Comparison of ENCODE assay signal across 8 cellular contexts in the genomic region with DNA sequence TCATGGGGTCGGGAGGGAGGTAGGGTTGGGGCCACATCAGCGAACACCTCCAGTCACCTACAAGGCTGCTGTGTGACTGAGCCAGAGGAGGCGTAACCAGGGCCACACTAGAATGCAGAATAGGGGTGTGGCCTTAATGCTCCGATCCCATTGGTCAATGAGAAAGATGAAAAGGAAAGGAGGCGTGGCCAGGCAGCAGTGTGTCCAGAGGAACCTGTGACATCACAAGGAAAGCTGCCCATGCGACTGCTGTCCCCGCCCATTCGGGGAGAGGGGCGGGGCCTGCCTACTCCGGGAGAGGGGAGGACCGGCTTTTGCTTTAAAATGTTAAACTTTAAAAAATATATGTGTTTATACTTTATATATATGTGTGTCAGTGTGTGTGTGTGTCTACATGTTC.
DNase-seq lines count a peak whose midpoint lies in the region; TF ChIP-seq lines count a peak whose summit lies in the region.
"Not testable (repeated sequence)": the region's sequence is repeated elsewhere in the genome, so short reads cannot be mapped to it uniquely, and the experiment has no call there.

No MANE protein-coding gene starts in this region.

- H3K4me3 ChIP-seq in Caco-2 (ENCODE audit: low read depth, low read length); GM23248; Karpas-422 (ENCODE audit: low read length); fibroblast of villous mesenchyme (ENCODE audit: low read depth, low read length); trophoblast cell (ENCODE audit: low read depth, low read length): not testable (repeated sequence)

- not testable (repeated sequence) for H3F3A ChIP-seq in GM23248 (ENCODE audit: insufficient read depth)

- H4K8ac ChIP-seq in trophoblast cell (ENCODE audit: low read depth, low read length) = not testable (repeated sequence)

- WGBS in GM23248 (ENCODE audit: low coverage in 1 of 2, low lambda C conversion rate in 2 of 2, missing lambda C conversion rate in 2 of 2), 2 experiments = 91 to 94% methylated on average over 11 of the region's 11 CpGs
- WGBS in trophoblast cell (ENCODE audit: extremely low coverage, insufficient coverage, insufficient read length) = no CpG with 5 or more reads among the region's 11 CpGs

- not testable (repeated sequence) for H3K9me3 ChIP-seq in Caco-2; GM23248 (ENCODE audit: low read depth); Karpas-422 (ENCODE audit: low read length); trophoblast cell (ENCODE audit: insufficient read depth, low read depth, low read length)

- H3K27ac Mint-ChIP-seq in Caco-2 (ENCODE audit: unreplicated experiment) = not testable (repeated sequence)

- H2BK12ac ChIP-seq in trophoblast cell (ENCODE audit: low read length) = not testable (repeated sequence)

- H3K36me3 ChIP-seq in Caco-2 (ENCODE audit: control insufficient read depth, insufficient read depth, low read length); GM23248 (ENCODE audit: low read depth); Karpas-422 (ENCODE audit: insufficient read depth, low read length); trophoblast cell (ENCODE audit: control insufficient read depth in 1 of 2, insufficient read depth in 2 of 2, low read length in 2 of 2): not testable (repeated sequence)

- H3K27ac ChIP-seq in GM23248; Karpas-422 (ENCODE audit: low read length); trophoblast cell (ENCODE audit: low read depth, low read length): not testable (repeated sequence)

- H4K20me1 ChIP-seq in GM23248 (ENCODE audit: insufficient read depth); Karpas-422 (ENCODE audit: insufficient read depth, low read depth, low read length): not testable (repeated sequence)

- H3K27me3 ChIP-seq in Caco-2 (replicated peaks; ENCODE audit: control insufficient read depth, insufficient read depth, low read length); GM23248 (replicated peaks; ENCODE audit: insufficient read depth); Karpas-422 (ENCODE audit: low read length); trophoblast cell (ENCODE audit: insufficient read depth, low read length): not testable (repeated sequence)

- not testable (repeated sequence) for H2BK120ac ChIP-seq in trophoblast cell (ENCODE audit: insufficient read depth, low read length, poor library complexity)

- POLR2A ChIA-PET in Caco-2 (lab: Charles Lee) = not testable (repeated sequence)

- not testable (repeated sequence) for H3K4me2 ChIP-seq in GM23248 (ENCODE audit: unreplicated experiment); Karpas-422 (ENCODE audit: low read depth, low read length, poor library complexity, severe bottlenecking); trophoblast cell (ENCODE audit: low read length)

- H2BK5ac ChIP-seq in trophoblast cell (ENCODE audit: low read depth, low read length, poor library complexity) = not testable (repeated sequence)

- H3K79me1 ChIP-seq in trophoblast cell (ENCODE audit: low read length) = not testable (repeated sequence)

- intact Hi-C loops in Caco-2 (cut with micrococcal nuclease; ENCODE audit: unreplicated experiment) = not testable (repeated sequence)

- H3K4me1 Mint-ChIP-seq in Caco-2 (ENCODE audit: low read depth, unreplicated experiment) = not testable (repeated sequence)

- H3K27me3 Mint-ChIP-seq in Caco-2 (ENCODE audit: insufficient read depth, unreplicated experiment) = not testable (repeated sequence)

- CTCF ChIA-PET in Caco-2 (lab: Charles Lee) = not testable (repeated sequence)

- not testable (repeated sequence) for H3K14ac ChIP-seq in trophoblast cell (ENCODE audit: low read length)

- not testable (repeated sequence) for H3K36me3 Mint-ChIP-seq in Caco-2 (ENCODE audit: insufficient read depth, unreplicated experiment)

- TF ChIP-seq CTCF in Caco-2 (IDR thresholded peaks at IDR 0.05; ENCODE audit: insufficient read depth in 1 of 2, low read depth in 1 of 2, low read length in 1 of 2, severe bottlenecking in 1 of 2, unreplicated experiment in 1 of 2); fibroblast of villous mesenchyme (IDR thresholded peaks at IDR 0.05; ENCODE audit: insufficient read depth, low read depth, low read length): not testable (repeated sequence)

- in situ Hi-C loops in GM23248 (cut with MboI) = loop anchor here (25.0 kb wide), 1 partner anchor 786 kb away; no protein-coding TSS in a partner anchor

- not testable (repeated sequence) for H3K9ac ChIP-seq in GM23248; Karpas-422 (ENCODE audit: low read length); trophoblast cell (ENCODE audit: low read length)

- H3K9me3 Mint-ChIP-seq in Caco-2 (ENCODE audit: unreplicated experiment) = not testable (repeated sequence)

- not testable (repeated sequence) for H3K4me3 Mint-ChIP-seq in Caco-2 (ENCODE audit: unreplicated experiment)

- H3K79me2 ChIP-seq in GM23248 (ENCODE audit: insufficient read depth); Karpas-422 (ENCODE audit: low read length); trophoblast cell (ENCODE audit: control insufficient read depth, insufficient read depth, low read length, poor library complexity): not testable (repeated sequence)

- not testable (repeated sequence) for H3K9me2 ChIP-seq in GM23248 (ENCODE audit: insufficient read depth); Karpas-422 (replicated peaks; ENCODE audit: insufficient read depth, low read length)

- peak; percentile 45 to 65 for DNase-seq in Caco-2
- peak; percentile 24 for DNase-seq in GM23248
- DNase-seq in Karpas-422 = peak; percentile 89
- peak; percentile 4 to 16 for DNase-seq in NCI-H2081 (lab: John Stamatoyannopoulos, UW)
- DNase-seq in OCI-M1 (lab: John Stamatoyannopoulos, UW) = peak; percentile 12
- DNase-seq in activated CD4-positive, alpha-beta T cell treated with anti-CD3 and anti-CD28 coated beads for 48 hours = peak; percentile 29
- peak; percentile 9 for DNase-seq in fibroblast of villous mesenchyme (ENCODE audit: low read depth)
- DNase-seq in trophoblast cell = peak; percentile 29 to 33

- not testable (repeated sequence) for H3K23ac ChIP-seq in trophoblast cell (ENCODE audit: low read length)

- H3K4me1 ChIP-seq in Caco-2; GM23248 (ENCODE audit: insufficient read depth); Karpas-422 (ENCODE audit: low read length); trophoblast cell (ENCODE audit: control insufficient read depth in 1 of 2, insufficient read depth in 2 of 2, low read length in 2 of 2): not testable (repeated sequence)

- not testable (repeated sequence) for H4K12ac ChIP-seq in trophoblast cell (ENCODE audit: low read depth, low read length)

- not testable (repeated sequence) for H3K4ac ChIP-seq in trophoblast cell (ENCODE audit: low read depth, low read length)

- H4K91ac ChIP-seq in trophoblast cell (ENCODE audit: low read depth, low read length) = not testable (repeated sequence)

- H3K18ac ChIP-seq in trophoblast cell (ENCODE audit: low read length) = not testable (repeated sequence)

- not testable (repeated sequence) for H2AK5ac ChIP-seq in trophoblast cell (ENCODE audit: low read length)

- BruUV-seq in Caco-2 (replicated peaks; lab: Mats Ljungman, UMichigan) = not testable (repeated sequence)

- not testable (repeated sequence) for H2AFZ ChIP-seq in GM23248; Karpas-422 (ENCODE audit: low read length); trophoblast cell (ENCODE audit: insufficient read depth, low read length, poor library complexity)

Comparison
In these comparisons a context has a peak if more than half of its experiments do, and no peak if none do; other contexts are left out.
1. DNase-seq: peak in every context shown above with its lines; median percentile 89 in Karpas-422; 55 in Caco-2; 31 in trophoblast cell; 29 in activated CD4-positive, alpha-beta T cell treated with anti-CD3 and anti-CD28 coated beads for 48 hours; 24 in GM23248; 12 in OCI-M1; 10 in NCI-H2081; 9 in fibroblast of villous mesenchyme.